In the genomic region with DNA sequence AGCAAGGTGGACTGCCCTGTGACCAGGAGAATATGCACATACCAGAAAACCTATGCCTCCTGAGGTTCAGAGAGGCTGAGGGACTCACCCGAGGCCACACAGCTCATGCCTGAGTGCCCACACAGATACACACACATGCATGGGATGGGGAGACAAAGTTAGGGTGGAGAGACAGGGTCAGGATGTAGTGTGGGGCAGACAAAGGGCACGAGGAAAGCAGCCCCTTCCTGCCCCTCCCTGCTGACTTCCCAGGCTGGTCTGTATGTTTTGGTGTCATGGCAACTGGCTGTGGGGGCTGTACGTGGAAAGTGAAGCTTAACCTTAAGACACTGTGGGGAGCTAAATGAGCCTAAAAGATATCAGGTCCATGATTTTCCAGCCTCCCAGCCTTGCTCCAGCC, we compare ENCODE assay signal across 14 cellular contexts. TPM values are rescaled to one million over a fixed set of nuclear protein-coding genes. Genes with fewer than 3 reads are reported as not detected.
DNase-seq lines count a peak whose midpoint lies in the region; ATAC-seq, FAIRE-seq and TF ChIP-seq lines count a peak whose summit lies in the region.
"Had no signal": no experiment of that assay in that cellular context is flagged by ENCODE, and none has a peak within 500 bp of the region (broad histone marks: within the 10 kb centered on the region; RNA-seq: fewer than 3 reads in every experiment).

No MANE protein-coding gene starts in this region.

- H3K36me3 Mint-ChIP-seq in natural killer cell (no peaks in the 10 kb centered on the region), chondrocyte (ENCODE audit: low read depth) (no peaks in the 10 kb centered on the region), memory B cell (no peaks in the 10 kb centered on the region)
- no peaks in the 10 kb centered on the region for H3K36me3 Mint-ChIP-seq in natural killer cell treated with Interleukin-12 subunit alpha and Interleukin-12 subunit beta and Interleukin-15 and Interleukin-18, amount 100 ng/mL, for 72 hours
- H3K36me3 Mint-ChIP-seq: activated naive CD4-positive, alpha-beta T cell treated with anti-CD3 and anti-CD28 coated beads, Interleukin-2, amount 50 U/mL, for 24 hours had no signal

- H3K4me3 Mint-ChIP-seq in natural killer cell (no peak overlapping the region), chondrocyte (ENCODE audit: unreplicated experiment) (no peak overlapping the region), memory B cell (no peak overlapping the region)
- H3K4me3 Mint-ChIP-seq in natural killer cell treated with Interleukin-12 subunit alpha and Interleukin-12 subunit beta and Interleukin-15 and Interleukin-18, amount 100 ng/mL, for 72 hours = no peak overlapping the region

- H3K27ac Mint-ChIP-seq in natural killer cell = no peak overlapping the region
- H3K27ac Mint-ChIP-seq in natural killer cell treated with Interleukin-12 subunit alpha and Interleukin-12 subunit beta and Interleukin-15 and Interleukin-18, amount 100 ng/mL, for 72 hours = no peak overlapping the region
- H3K27ac Mint-ChIP-seq in chondrocyte (ENCODE audit: unreplicated experiment) = no peak overlapping the region
- H3K27ac Mint-ChIP-seq in memory B cell = no peak overlapping the region
- H3K27ac Mint-ChIP-seq: activated naive CD4-positive, alpha-beta T cell treated with anti-CD3 and anti-CD28 coated beads, Interleukin-2, amount 50 U/mL, for 24 hours had no signal

- intact Hi-C loops in natural killer cell (cut with micrococcal nuclease) = no loop called here
- intact Hi-C loops in aorta (cut with DNase I) = no loop called here

- no peaks in the 10 kb centered on the region for H3K27me3 ChIP-seq in aorta (ENCODE audit: control insufficient read depth in 1 of 2, insufficient read depth in 2 of 2, low read length in 1 of 2)
- H3K27me3 ChIP-seq: upper lobe of left lung had no signal

- no peaks in the 10 kb centered on the region for H3K4me1 ChIP-seq in aorta (ENCODE audit: control insufficient read depth in 1 of 2, insufficient read depth in 2 of 2, low read length in 2 of 2)

- TF ChIP-seq POLR2A in H54 (IDR thresholded peaks at IDR 0.05; ENCODE audit: low read depth, low read length) = no peak

- H3K4me1 Mint-ChIP-seq in natural killer cell (peaks cover 13 to 14% of the 10 kb centered on the region in 2 donors), chondrocyte (ENCODE audit: low read depth) (peaks cover 10% of the 10 kb centered on the region), memory B cell (peaks cover 9% of the 10 kb centered on the region)
- peaks cover 9 to 12% of the 10 kb centered on the region in 2 donors for H3K4me1 Mint-ChIP-seq in natural killer cell treated with Interleukin-12 subunit alpha and Interleukin-12 subunit beta and Interleukin-15 and Interleukin-18, amount 100 ng/mL, for 72 hours (ENCODE audit: low read depth in 2 of 2)

- ATAC-seq in natural killer cell (peak; percentile 30 to 72 (median 58)), memory B cell (ENCODE audit: low read depth) (peak; percentile 50), aorta (ENCODE audit: low FRiP score) (peak; percentile 66)
- ATAC-seq in natural killer cell treated with Interleukin-12 subunit alpha and Interleukin-12 subunit beta and Interleukin-15 and Interleukin-18, amount 100 ng/mL, for 72 hours = no peak
- ATAC-seq: psoas muscle had no signal

- H3K36me3 ChIP-seq in aorta (ENCODE audit: control insufficient read depth in 1 of 2, insufficient read depth in 2 of 2, low read length in 1 of 2) = no peaks in the 10 kb centered on the region
- H3K36me3 ChIP-seq: upper lobe of left lung had no signal

- no peak for TF ChIP-seq CTCF in natural killer cell (IDR thresholded peaks at IDR 0.05)
- TF ChIP-seq CTCF in chondrocyte (IDR thresholded peaks at IDR 0.05) = no peak

- no peak for FAIRE-seq in H54 (lab: Jason Lieb, UNC)

- H3K9me3 Mint-ChIP-seq in natural killer cell (no peaks in the 10 kb centered on the region), chondrocyte (ENCODE audit: low read depth) (no peaks in the 10 kb centered on the region), memory B cell (no peaks in the 10 kb centered on the region)
- H3K9me3 Mint-ChIP-seq in natural killer cell treated with Interleukin-12 subunit alpha and Interleukin-12 subunit beta and Interleukin-15 and Interleukin-18, amount 100 ng/mL, for 72 hours = no peaks in the 10 kb centered on the region
- H3K9me3 Mint-ChIP-seq: activated naive CD4-positive, alpha-beta T cell treated with anti-CD3 and anti-CD28 coated beads, Interleukin-2, amount 50 U/mL, for 24 hours had no signal

- WGBS in aorta, 2 donors = 25 to 32% methylated on average over 3 of the region's 3 CpGs

- H3K27ac ChIP-seq in aorta (ENCODE audit: low read depth in 1 of 2, low read length in 2 of 2) = no peak overlapping the region
- H3K27ac ChIP-seq: psoas muscle had no signal

- H3K27me3 Mint-ChIP-seq in natural killer cell (ENCODE audit: low read depth in 2 of 2) (peaks cover 24 to 37% of the 10 kb centered on the region in 2 donors), chondrocyte (ENCODE audit: low read depth) (peaks cover 11% of the 10 kb centered on the region), memory B cell (peaks cover 19% of the 10 kb centered on the region)
- peaks cover 29 to 31% of the 10 kb centered on the region in 2 donors for H3K27me3 Mint-ChIP-seq in natural killer cell treated with Interleukin-12 subunit alpha and Interleukin-12 subunit beta and Interleukin-15 and Interleukin-18, amount 100 ng/mL, for 72 hours

- DNase-seq in natural killer cell = no peak
- no peak for DNase-seq in natural killer cell treated with Interleukin-12 subunit alpha and Interleukin-12 subunit beta and Interleukin-15 and Interleukin-18, amount 100 ng/mL, for 72 hours (ENCODE audit: low spot score)
- DNase-seq in chondrocyte (ENCODE audit: low spot score) = peak; percentile 14
- DNase-seq in memory B cell (ENCODE audit: low spot score in 2 of 2) = no peak
- DNase-seq in aorta = peak in 1 of 2 donors; percentile 59
- DNase-seq in H54 (ENCODE audit: insufficient read length, low spot score) = no peak
- no peak for DNase-seq in DMS114 treated with DMSO at 0.1 percent for 48 hours (lab: John Stamatoyannopoulos, UW; ENCODE audit: unreplicated experiment)
- no peak for DNase-seq in HCEC 1CT
- DNase-seq: DMS79, NCI-H2081 treated with DMSO at 0.1 percent for 48 hours, psoas muscle, SIG-M5, upper lobe of left lung had no signal

- H3K9me3 ChIP-seq in aorta (ENCODE audit: control insufficient read depth, low read length) = no peaks in the 10 kb centered on the region
- H3K9me3 ChIP-seq: psoas muscle, upper lobe of left lung had no signal

- no peak overlapping the region for H3K4me3 ChIP-seq in aorta (ENCODE audit: low read length in 2 of 2)
- H3K4me3 ChIP-seq: psoas muscle, upper lobe of left lung had no signal

RNA-seq across cellular contexts. Expression of a gene that starts 57.8 kb away (rescaled TPM):
- total RNA-seq in natural killer cell (not detected), chondrocyte (7.2 to 11.6 TPM (median 7.5 TPM) in 3 replicates), aorta (1 to 10 TPM; 2.8 to 9.0 TPM)
- total RNA-seq in natural killer cell treated with Interleukin-12 subunit alpha and Interleukin-12 subunit beta and Interleukin-15 and Interleukin-18, amount 100 ng/mL, for 72 hours = not detected
- 1 to 10 TPM in 1 of 2 donors, under 1 TPM in 1; 0.50 to 3.9 TPM for polyA plus RNA-seq in aorta

Comparison
In these comparisons a context has a peak if more than half of its experiments do, and no peak if none do; other contexts are left out.
1. ATAC-seq: peak in natural killer cell (3 of 3), memory B cell (single experiment) and aorta (single experiment); none in natural killer cell treated with Interleukin-12 subunit alpha and Interleukin-12 subunit beta and Interleukin-15 and Interleukin-18, amount 100 ng/mL, for 72 hours (0 of 2).